ENCODE assay signal across 1 cellular context in genomic region chr20:36050436-36051317, GRCh38.
TF ChIP-seq lines count a peak whose summit lies in the region.

No MANE protein-coding gene starts in this region.

TF ChIP-seq in K562, 482 proteins besides CTCF, POLR2A, EP300 and RAD21 (continued from another document and continues in another):
- TF ChIP-seq ZBTB2 (IDR thresholded peaks at IDR 0.05) = no peak
- TF ChIP-seq SRSF3 (IDR thresholded peaks at IDR 0.05; ENCODE audit: insufficient read depth, low read length) = 0 out of 2 replicates have a peak, but pooled peaks have one; percentile 67
- TF ChIP-seq MCM3 (IDR thresholded peaks at IDR 0.05) = no peak
- TF ChIP-seq PYGO2 (tag; IDR thresholded peaks at IDR 0.05) = no peak
- TF ChIP-seq RCOR1 (IDR thresholded peaks at IDR 0.05; ENCODE audit: borderline replicate concordance in 1 of 2, low read depth in 2 of 2, low read length in 2 of 2) = peak in 1 of 2 experiments; percentile 69; a peak in 2 of 4 replicates
- no peak for TF ChIP-seq KAT2B (IDR thresholded peaks at IDR 0.05; ENCODE audit: low read depth, low read length)
- no peak for TF ChIP-seq ZNF175 (CRISPR knock-in tag; IDR thresholded peaks at IDR 0.05; ENCODE audit: low read depth)
- TF ChIP-seq ATF3 (IDR thresholded peaks at IDR 0.05) = peak; percentile 30; the same call in 1 of the 2 replicates
- no peak for TF ChIP-seq ATF3 (CRISPR knock-in tag; conservative IDR thresholded peaks at IDR 0.05)
- peak; percentile 94 for TF ChIP-seq ZFX (CRISPR knock-in tag; IDR thresholded peaks at IDR 0.05)
- TF ChIP-seq BHLHE40 (IDR thresholded peaks at IDR 0.05; ENCODE audit: low read length) = peak; percentile 74
- TF ChIP-seq SNAPC5 (CRISPR knock-in tag; IDR thresholded peaks at IDR 0.05) = no peak
- peak; percentile 69 for TF ChIP-seq CHD2 (IDR thresholded peaks at IDR 0.05; ENCODE audit: low read depth, low read length)
- TF ChIP-seq NR2F6 (CRISPR knock-in tag; IDR thresholded peaks at IDR 0.05) = no peak
- 0 out of 2 replicates have a peak, but pooled peaks have one; percentile 55 for TF ChIP-seq ZC3H4 (CRISPR knock-in tag; IDR thresholded peaks at IDR 0.05; ENCODE audit: borderline replicate concordance)
- no peak for TF ChIP-seq CREB3 (tag; conservative IDR thresholded peaks at IDR 0.05; ENCODE audit: low read depth)
- TF ChIP-seq USF2 (CRISPR knock-in tag; IDR thresholded peaks at IDR 0.05) = peak; percentile 93
- TF ChIP-seq CSDE1 (IDR thresholded peaks at IDR 0.05) = no peak
- no peak for TF ChIP-seq CTBP1 (IDR thresholded peaks at IDR 0.05; ENCODE audit: borderline replicate concordance)
- no peak for TF ChIP-seq MYBL2 (IDR thresholded peaks at IDR 0.05; ENCODE audit: low read depth)
- TF ChIP-seq MYBL2 (CRISPR knock-in tag; IDR thresholded peaks at IDR 0.05; ENCODE audit: borderline replicate concordance) = no peak
- no peak for TF ChIP-seq POLR3G (IDR thresholded peaks at IDR 0.05; ENCODE audit: extremely low read depth, insufficient read length, insufficient replicate concordance)
- no peak for TF ChIP-seq DDX20 (tag; IDR thresholded peaks at IDR 0.05; ENCODE audit: low read depth)
- no peak for TF ChIP-seq ZNF184 (CRISPR knock-in tag; IDR thresholded peaks at IDR 0.05)
- no peak for TF ChIP-seq MEIS2 (IDR thresholded peaks at IDR 0.05; ENCODE audit: partially characterized antibody)
- TF ChIP-seq ZNF764 (CRISPR knock-in tag; IDR thresholded peaks at IDR 0.05; ENCODE audit: low read depth) = 0 out of 2 replicates have a peak, but pooled peaks have one; percentile 12
- TF ChIP-seq MAFF (IDR thresholded peaks at IDR 0.05; ENCODE audit: low read length) = peak; percentile 49; the same call in 1 of the 2 replicates
- no peak for TF ChIP-seq PRMT5 (CRISPR knock-in tag; IDR thresholded peaks at IDR 0.05)
- TF ChIP-seq RAD51 (IDR thresholded peaks at IDR 0.05; ENCODE audit: borderline replicate concordance, low read depth) = peak; percentile 93
- TF ChIP-seq RNF2 (IDR thresholded peaks at IDR 0.05) = peak; percentile 79
- no peak for TF ChIP-seq BDP1 (IDR thresholded peaks at IDR 0.05; ENCODE audit: insufficient read depth, insufficient read length)
- peak; percentile 93 for TF ChIP-seq VEZF1 (CRISPR knock-in tag; IDR thresholded peaks at IDR 0.05)
- no peak for TF ChIP-seq PHB2 (IDR thresholded peaks at IDR 0.05; ENCODE audit: low read depth)
- no peak for TF ChIP-seq KDM2B (CRISPR knock-in tag; IDR thresholded peaks at IDR 0.05)
- no peak for TF ChIP-seq MCM5 (IDR thresholded peaks at IDR 0.05; ENCODE audit: low read depth)
- TF ChIP-seq KLF1 (tag; IDR thresholded peaks at IDR 0.05) = no peak
- no peak for TF ChIP-seq POLR3A (IDR thresholded peaks at IDR 0.05; ENCODE audit: borderline replicate concordance, extremely low read depth, insufficient read depth, insufficient read length)
- peak; percentile 91 for TF ChIP-seq USF1 (CRISPR knock-in tag; IDR thresholded peaks at IDR 0.05)
- no peak for TF ChIP-seq SAP30 (IDR thresholded peaks at IDR 0.05; ENCODE audit: borderline replicate concordance, insufficient read depth, low read depth, low read length, poor library complexity, severe bottlenecking)
- 0 out of 2 replicates have a peak, but pooled peaks have one; percentile 25 for TF ChIP-seq E2F5 (CRISPR knock-in tag; IDR thresholded peaks at IDR 0.05)
- TF ChIP-seq ZEB2 (IDR thresholded peaks at IDR 0.05) = peak; percentile 89
- TF ChIP-seq NFATC3 (IDR thresholded peaks at IDR 0.05) = no peak
- no peak for TF ChIP-seq TSC22D4 (tag; IDR thresholded peaks at IDR 0.05)
- TF ChIP-seq TRIM28 (IDR thresholded peaks at IDR 0.05) = no peak
- no peak for TF ChIP-seq HNRNPK (IDR thresholded peaks at IDR 0.05; ENCODE audit: low read depth, low read length, poor library complexity, severe bottlenecking)
- peak; percentile 93 for TF ChIP-seq PML (IDR thresholded peaks at IDR 0.05; ENCODE audit: low read length)
- no peak for TF ChIP-seq NFE2L1 (tag; IDR thresholded peaks at IDR 0.05; ENCODE audit: borderline replicate concordance, low read depth)
- TF ChIP-seq ZBTB11 (CRISPR knock-in tag; IDR thresholded peaks at IDR 0.05) = peak; percentile 92 to 99 (median 97)
- TF ChIP-seq ZNF140 (CRISPR knock-in tag; IDR thresholded peaks at IDR 0.05) = no peak
- TF ChIP-seq THRA (IDR thresholded peaks at IDR 0.05) = no peak
- peak; percentile 97 for TF ChIP-seq FIP1L1 (IDR thresholded peaks at IDR 0.05; ENCODE audit: low read depth, low read length, poor library complexity, severe bottlenecking)
- TF ChIP-seq ZNF253 (CRISPR knock-in tag; conservative IDR thresholded peaks at IDR 0.05) = no peak
- TF ChIP-seq IRF9 (tag; IDR thresholded peaks at IDR 0.05) = no peak
- TF ChIP-seq NR0B1 (IDR thresholded peaks at IDR 0.05; ENCODE audit: partially characterized antibody) = no peak
- no peak for TF ChIP-seq ZNF263 (CRISPR knock-in tag; IDR thresholded peaks at IDR 0.05; ENCODE audit: borderline replicate concordance)
- TF ChIP-seq ERF (CRISPR knock-in tag; IDR thresholded peaks at IDR 0.05) = peak; percentile 9; the same call in 1 of the 2 replicates
- TF ChIP-seq HNRNPLL (IDR thresholded peaks at IDR 0.05; ENCODE audit: low read depth, low read length, poor library complexity, severe bottlenecking) = peak; percentile 49
- no peak for TF ChIP-seq SMAD2 (IDR thresholded peaks at IDR 0.05; ENCODE audit: low read depth, low read length)
